In the genomic region with DNA sequence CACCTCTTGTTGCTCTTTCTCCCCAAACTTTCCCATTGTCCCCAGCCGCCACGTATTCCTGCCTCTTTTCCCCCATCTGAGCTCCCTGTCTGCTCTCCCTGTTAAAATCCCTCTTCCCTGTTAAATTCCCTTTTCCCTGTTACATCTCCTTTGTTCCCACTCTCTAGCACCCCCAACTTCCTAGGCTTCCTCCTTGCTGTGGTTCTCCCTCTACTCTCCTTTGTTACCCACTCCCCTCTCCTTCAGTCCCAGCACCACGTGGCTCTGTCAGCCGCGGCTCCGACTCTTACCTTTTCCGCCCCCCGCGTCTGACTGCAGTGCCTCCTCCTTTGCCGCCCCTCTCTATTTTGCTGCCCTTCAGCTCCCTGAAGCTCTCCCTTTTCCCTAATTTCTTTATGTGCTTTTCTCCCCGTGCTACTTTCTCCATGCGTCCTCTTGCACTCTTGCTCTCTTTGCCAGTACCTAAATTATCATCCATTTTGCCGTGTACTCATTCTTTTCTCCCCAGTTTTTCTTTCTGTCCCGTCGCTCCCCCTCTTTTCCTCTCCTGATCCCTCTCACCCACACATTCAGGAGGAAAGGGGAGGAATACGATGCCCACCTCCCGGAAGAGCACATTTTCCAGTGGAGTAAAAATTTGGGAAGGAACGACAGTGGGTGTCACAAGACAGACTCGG, we compare ENCODE assay signal across 8 cellular contexts. TPM values are rescaled to one million over a fixed set of nuclear protein-coding genes. Genes with fewer than 3 reads are reported as not detected.
DNase-seq lines count a peak whose midpoint lies in the region; ATAC-seq and TF ChIP-seq lines count a peak whose summit lies in the region.

No MANE protein-coding gene starts in this region.

- no peaks in the 10 kb centered on the region for H3K27me3 ChIP-seq in trophoblast cell (ENCODE audit: insufficient read depth, low read length)

- TF ChIP-seq CTCF in GM12875 (IDR thresholded peaks at IDR 0.05; ENCODE audit: borderline replicate concordance, insufficient read depth, low read depth, low read length) (no peak), omental fat pad (IDR thresholded peaks at IDR 0.05) (no peak)

- peak overlapping the region; percentile 35 for H3K27ac ChIP-seq in trophoblast cell (ENCODE audit: low read depth, low read length)

- H3K23ac ChIP-seq in trophoblast cell (ENCODE audit: low read length): no peak overlapping the region

- H3K4me3 Mint-ChIP-seq in activated T-cell treated with anti-CD3 and anti-CD28 coated beads, Interleukin-2, amount 50 U/mL, for 72 hours: peak overlapping the region; percentile 90 to 97

- peaks cover 24% of the 10 kb centered on the region for H3K4me1 Mint-ChIP-seq in activated T-cell treated with anti-CD3 and anti-CD28 coated beads, Interleukin-2, amount 50 U/mL, for 72 hours (ENCODE audit: low read depth)

- H3K79me1 ChIP-seq in trophoblast cell (ENCODE audit: low read length): peaks cover 9% of the 10 kb centered on the region

- intact Hi-C loops in head of caudate nucleus (cut with DNase I): loop anchor here (2.0 to 5.0 kb wide), 2 partner anchors 54 to 98 kb away; partner anchors contain the start of gene PPP2R1A

- H4K12ac ChIP-seq in trophoblast cell (ENCODE audit: low read depth, low read length): no peak overlapping the region

- H4K8ac ChIP-seq in trophoblast cell (ENCODE audit: low read depth, low read length): peak overlapping the region; percentile 52

- no peak overlapping the region for H2AK5ac ChIP-seq in trophoblast cell (ENCODE audit: low read length)

- no peak for ATAC-seq in activated T-cell treated with anti-CD3 and anti-CD28 coated beads, Interleukin-2, amount 50 U/mL, for 72 hours (replicated peaks in 1 of 2)
- no peak for ATAC-seq in HG03460 (IDR thresholded peaks at IDR 0.05; ENCODE audit: unreplicated experiment)
- no peak for ATAC-seq in omental fat pad (ENCODE audit: low FRiP score)

- H3K9me3 Mint-ChIP-seq in activated T-cell treated with anti-CD3 and anti-CD28 coated beads, Interleukin-2, amount 50 U/mL, for 72 hours: peaks cover 11 to 17% of the 10 kb centered on the region in 2 donors

- H3K9me3 ChIP-seq in trophoblast cell (ENCODE audit: insufficient read depth, low read depth, low read length): peaks cover 8% of the 10 kb centered on the region

- H3K9ac ChIP-seq in trophoblast cell (ENCODE audit: low read length): peak overlapping the region; percentile 77

- H2AFZ ChIP-seq in trophoblast cell (ENCODE audit: insufficient read depth, low read length, poor library complexity): peak overlapping the region; percentile 62

- H3K27me3 Mint-ChIP-seq in activated T-cell treated with anti-CD3 and anti-CD28 coated beads, Interleukin-2, amount 50 U/mL, for 72 hours (ENCODE audit: low read depth): no peaks in the 10 kb centered on the region

- DNase-seq in A172 (ENCODE audit: low spot score) (peak; percentile 18), NCI-H510A (lab: John Stamatoyannopoulos, UW) (peak; percentile 10), head of caudate nucleus (peak in 36 of 42 donors; percentile 4 to 62 (median 34)), trophoblast cell (peak in 1 of 2 donors; percentile 12), omental fat pad (ENCODE audit: low spot score) (no peak)
- peak; percentile 8 to 24 for DNase-seq in activated T-cell treated with anti-CD3 and anti-CD28 coated beads, Interleukin-2, amount 50 U/mL, for 72 hours

- H2BK12ac ChIP-seq in trophoblast cell (ENCODE audit: low read length): no peak overlapping the region

- no peak overlapping the region for H3K18ac ChIP-seq in trophoblast cell (ENCODE audit: low read length)

- H2BK5ac ChIP-seq in trophoblast cell (ENCODE audit: low read depth, low read length, poor library complexity): peak overlapping the region; percentile 6

- H3K79me2 ChIP-seq in trophoblast cell (ENCODE audit: control insufficient read depth, insufficient read depth, low read length, poor library complexity): peaks cover 9% of the 10 kb centered on the region

- H3K4me3 ChIP-seq in GM12875 (ENCODE audit: low read depth, low read length) (peak overlapping the region; percentile 73), trophoblast cell (ENCODE audit: low read depth, low read length) (peak overlapping the region; percentile 73)

- H3K4me2 ChIP-seq in trophoblast cell (ENCODE audit: low read length): peak overlapping the region; percentile 93

- H3K4ac ChIP-seq in trophoblast cell (ENCODE audit: low read depth, low read length): peak overlapping the region; percentile 59

- peak overlapping the region; percentile 16 for H4K91ac ChIP-seq in trophoblast cell (ENCODE audit: low read depth, low read length)

- H2BK120ac ChIP-seq in trophoblast cell (ENCODE audit: insufficient read depth, low read length, poor library complexity): no peak overlapping the region

- H3K14ac ChIP-seq in trophoblast cell (ENCODE audit: low read length): peak overlapping the region; percentile 79

- peaks cover 2 to 8% of the 10 kb centered on the region in 2 experiments for H3K36me3 ChIP-seq in trophoblast cell (ENCODE audit: control insufficient read depth in 1 of 2, insufficient read depth in 2 of 2, low read length in 2 of 2)

- peak overlapping the region; percentile 96 for H3K27ac Mint-ChIP-seq in activated T-cell treated with anti-CD3 and anti-CD28 coated beads, Interleukin-2, amount 50 U/mL, for 72 hours

- H3K36me3 Mint-ChIP-seq in activated T-cell treated with anti-CD3 and anti-CD28 coated beads, Interleukin-2, amount 50 U/mL, for 72 hours (ENCODE audit: insufficient read depth in 2 of 2): peaks cover 29 to 59% of the 10 kb centered on the region in 2 donors

- WGBS in trophoblast cell (ENCODE audit: extremely low coverage, insufficient coverage, insufficient read length): no CpG with 5 or more reads among the region's 19 CpGs

- H3K4me1 ChIP-seq in trophoblast cell (ENCODE audit: control insufficient read depth in 1 of 2, insufficient read depth in 2 of 2, low read length in 2 of 2): no peaks in the 10 kb centered on the region

RNA-seq across cellular contexts. Expression of gene ZNF616, which starts 1.0 kb away (rescaled TPM):
- 6.1 and 17.5 TPM in 2 replicates for total RNA-seq in A172 (2014; rRNA removed; shearing (Covaris generic))
- total RNA-seq in activated T-cell treated with anti-CD3 and anti-CD28 coated beads, Interleukin-2, amount 50 U/mL, for 72 hours: 10 to 100 TPM; 10.4 to 12.1 TPM
- 7.2 and 7.4 TPM in 2 replicates for polyA plus RNA-seq in trophoblast cell (2013)
- 1 to 10 TPM; 3.0 to 7.1 (median 6.1) TPM for total RNA-seq in omental fat pad

RNA-seq across cellular contexts. Expression of gene ZNF836, which starts 32.7 kb away (rescaled TPM):
- total RNA-seq in A172 (2014; rRNA removed; shearing (Covaris generic)): 7.0 and 32.6 TPM in 2 replicates
- 10 to 100 TPM; 15.3 to 18.2 TPM for total RNA-seq in activated T-cell treated with anti-CD3 and anti-CD28 coated beads, Interleukin-2, amount 50 U/mL, for 72 hours
- 50.0 and 50.5 TPM in 2 replicates for polyA plus RNA-seq in trophoblast cell (2013)
- 10 to 100 TPM in 1 of 4 donors, 1 to 10 TPM in 3; 5.8 to 15.1 (median 7.3) TPM for total RNA-seq in omental fat pad

RNA-seq across cellular contexts. Expression of gene ZNF841, which starts 43.2 kb away (rescaled TPM):
- total RNA-seq in A172 (2014; rRNA removed; shearing (Covaris generic)): 8.3 and 8.6 TPM in 2 replicates
- total RNA-seq in activated T-cell treated with anti-CD3 and anti-CD28 coated beads, Interleukin-2, amount 50 U/mL, for 72 hours: 10 to 100 TPM; 18.4 to 20.8 TPM
- 15.2 and 15.4 TPM in 2 replicates for polyA plus RNA-seq in trophoblast cell (2013)
- 10 to 100 TPM; 11.2 to 32.9 (median 21.8) TPM for total RNA-seq in omental fat pad

RNA-seq across cellular contexts. Expression of gene PPP2R1A, which starts 51.1 kb away (rescaled TPM):
- total RNA-seq in A172 (2014; rRNA removed; shearing (Covaris generic)): 301 and 306 TPM in 2 replicates
- total RNA-seq in activated T-cell treated with anti-CD3 and anti-CD28 coated beads, Interleukin-2, amount 50 U/mL, for 72 hours: 100 to 1,000 TPM; 160 to 181 TPM
- polyA plus RNA-seq in trophoblast cell (2013): 130 and 133 TPM in 2 replicates
- 100 to 1,000 TPM; 141 to 162 (median 156) TPM for total RNA-seq in omental fat pad
